Comparison of ENCODE assay signal across 8 cellular contexts in genomic region chr11:124798991-124799383, GRCh38. TPM values are rescaled to one million over a fixed set of nuclear protein-coding genes. Genes with fewer than 3 reads are reported as not detected.
DNase-seq lines count a peak whose midpoint lies in the region; ATAC-seq and TF ChIP-seq lines count a peak whose summit lies in the region.

No MANE protein-coding gene starts in this region.

- H3K27me3 ChIP-seq in heart right ventricle: peaks cover 0 to 4% (median 0%) of the 10 kb centered on the region in 7 donors
- H3K27me3 ChIP-seq in PC-3 (ENCODE audit: low read length): no peaks in the 10 kb centered on the region

- no peaks in the 10 kb centered on the region for H3K9me2 ChIP-seq in PC-3 (replicated peaks; ENCODE audit: low read length)

- H3K36me3 ChIP-seq in heart right ventricle: no peaks in the 10 kb centered on the region
- H3K36me3 ChIP-seq in PC-3 (ENCODE audit: low read depth, low read length): no peaks in the 10 kb centered on the region

- no TSS peak for BruUV-seq in PC-3 (replicated peaks; lab: Mats Ljungman, UMichigan)

- no peaks in the 10 kb centered on the region for H3F3A ChIP-seq in PC-3 (ENCODE audit: low read length, unreplicated experiment)

- H3K27ac Mint-ChIP-seq in naive B cell: peak overlapping the region; percentile 70 to 98 (median 97)

- H3K4me1 ChIP-seq in heart right ventricle: peaks cover 5 to 40% (median 35%) of the 10 kb centered on the region in 9 donors
- H3K4me1 ChIP-seq in PC-3 (ENCODE audit: insufficient read depth, low read length): peaks cover 39% of the 10 kb centered on the region

- H3K9me3 Mint-ChIP-seq in naive B cell: no peaks in the 10 kb centered on the region

- H3K36me3 Mint-ChIP-seq in naive B cell: no peaks in the 10 kb centered on the region

- TF ChIP-seq CTCF in heart right ventricle (IDR thresholded peaks at IDR 0.05) (no peak), PC-3 (conservative IDR thresholded peaks at IDR 0.05; ENCODE audit: low read depth, low read length) (no peak)

- H2AFZ ChIP-seq in PC-3 (ENCODE audit: low read length): peak overlapping the region; percentile 92

- peak overlapping the region; percentile 90 for H3K9ac ChIP-seq in PC-3 (ENCODE audit: low read length)

- H3K27ac ChIP-seq in heart right ventricle (peak overlapping the region in 8 of 10 donors; percentile 94 to 100 (median 98)), PC-3 (ENCODE audit: low read length) (peak overlapping the region; percentile 83)

- CTCF ChIA-PET in PC-3 (lab: Charles Lee): interaction anchor here (0.6 to 4.5 kb wide), 6 partner anchors 14 to 130 kb away, joined by 3 to 48 read pairs (median 4); no protein-coding TSS in a partner anchor

- H3K27me3 Mint-ChIP-seq in naive B cell: no peaks in the 10 kb centered on the region

- peaks cover 68% of the 10 kb centered on the region for H3K79me2 ChIP-seq in PC-3 (ENCODE audit: low read length)

- peaks cover 24% of the 10 kb centered on the region; the same call in 1 of the 2 replicates for H4K20me1 ChIP-seq in PC-3 (ENCODE audit: low read length)

- H3K4me2 ChIP-seq in PC-3 (ENCODE audit: low read length): peak overlapping the region; percentile 80

- H3K4me1 Mint-ChIP-seq in naive B cell: peaks cover 14 to 28% (median 17%) of the 10 kb centered on the region in 3 donors

- H3K9me3 ChIP-seq in heart right ventricle (no peaks in the 10 kb centered on the region), PC-3 (ENCODE audit: low read length) (no peaks in the 10 kb centered on the region)

- H3K4me3 Mint-ChIP-seq in naive B cell: peak overlapping the region; percentile 88 to 98 (median 95)

- 1 to 2% methylated on average over 10 of the region's 10 CpGs for WGBS in heart right ventricle, 2 donors

- in situ Hi-C loops in KBM-7 (cut with MboI; ENCODE audit: low pct_unique_long_range_greater_than_20kb, low sequenced_read_pairs): no loop called here

- POLR2A ChIA-PET in PC-3 (lab: Charles Lee; ENCODE audit: unreplicated experiment): no interaction called here

- intact Hi-C loops in heart right ventricle (cut with DNase I) (loop anchor here in 4 of 10 donors (5.0 to 10.0 kb wide), 3 partner anchors 33 to 134 kb away; partner anchors contain the start of gene ESAM (in 2 of the 4)), left ventricle myocardium superior (cut with micrococcal nuclease) (loop anchor here (10.0 kb wide), 1 partner anchor 134 kb away; no protein-coding TSS in a partner anchor), PC-3 (cut with micrococcal nuclease) (loop anchor here (1.0 to 10.0 kb wide), 2 partner anchors 38 to 54 kb away; no protein-coding TSS in a partner anchor)

- no peak for DNase-seq in heart right ventricle
- no peak for DNase-seq in left ventricle myocardium superior
- DNase-seq in PC-3: peak; percentile 88
- DNase-seq in dedifferentiated amniotic fluid mesenchymal stem cell (ENCODE audit: extremely low spot score): peak; percentile 42
- peak; percentile 5 for DNase-seq in naive B cell
- no peak for DNase-seq in activated CD4-positive, CD25-positive, alpha-beta regulatory T cell treated with anti-CD3 and anti-CD28 coated beads, Interleukin-2, amount 50 U/mL, for 72 hours
- no peak for DNase-seq in KBM-7

- no peak for ATAC-seq in heart right ventricle
- no peak for ATAC-seq in left ventricle myocardium superior
- peak; percentile 5 for ATAC-seq in HG02642 (IDR thresholded peaks at IDR 0.05; ENCODE audit: poor library complexity, unreplicated experiment)
- peak; percentile 26 for ATAC-seq in PC-3
- no peak for ATAC-seq in naive B cell (ENCODE audit: low read depth in 2 of 2)

- peak overlapping the region; percentile 65 to 93 (median 84) for H3K4me3 ChIP-seq in heart right ventricle
- peak overlapping the region; percentile 70 for H3K4me3 ChIP-seq in PC-3 (ENCODE audit: low read length)

RNA-seq across cellular contexts. Expression of gene MSANTD2, which starts 1.2 kb away (rescaled TPM):
- 1 to 10 TPM; 2.4 to 4.6 (median 3.1) TPM for total RNA-seq in heart right ventricle
- 10 to 100 TPM in 1 of 2 donors, 1 to 10 TPM in 1; 3.5 to 15.9 TPM for polyA plus RNA-seq in heart right ventricle
- total RNA-seq in left ventricle myocardium superior: 3.4 TPM
- 29.5 and 32.6 TPM in 2 replicates for total RNA-seq in PC-3 (2014; rRNA removed)
- 1 to 10 TPM in 5 of 6 donors, not detected in 1; 2.5 to 8.1 (median 3.4) TPM for polyA plus RNA-seq in naive B cell (ENCODE audit: low read depth in 6 of 6)

RNA-seq across cellular contexts. Expression of gene ESAM, which starts 36.9 kb away (rescaled TPM):
- 10 to 100 TPM; 25.3 to 66.4 (median 44.8) TPM for total RNA-seq in heart right ventricle
- 10 to 100 TPM; 47.2 to 88.1 TPM for polyA plus RNA-seq in heart right ventricle
- 40.5 TPM for total RNA-seq in left ventricle myocardium superior
- total RNA-seq in PC-3 (2014; rRNA removed): 10.4 and 10.8 TPM in 2 replicates
- polyA plus RNA-seq in naive B cell (ENCODE audit: low read depth in 6 of 6): 10 to 100 TPM; 13.6 to 25.3 (median 19.1) TPM

RNA-seq across cellular contexts. Expression of gene VSIG2, which starts 46.9 kb away (rescaled TPM):
- 1 to 10 TPM in 5 of 10 donors, under 1 TPM in 5; 0.72 to 2.2 (median 1.1) TPM for total RNA-seq in heart right ventricle
- polyA plus RNA-seq in heart right ventricle: 1 to 10 TPM in 1 of 2 donors, under 1 TPM in 1; 0.55 to 2.3 TPM
- 1.1 TPM for total RNA-seq in left ventricle myocardium superior
- not detected in 2 replicates for total RNA-seq in PC-3 (2014; rRNA removed)
- under 1 TPM in 1 of 6 donors, not detected in 5; 0.29 TPM for polyA plus RNA-seq in naive B cell (ENCODE audit: low read depth in 6 of 6)

RNA-seq across cellular contexts. Expression of gene NRGN, which starts 59.2 kb away (rescaled TPM):
- total RNA-seq in heart right ventricle: 1 to 10 TPM; 1.5 to 7.8 (median 4.1) TPM
- 10 to 100 TPM in 1 of 2 donors, 1 to 10 TPM in 1; 7.3 to 26.0 TPM for polyA plus RNA-seq in heart right ventricle
- total RNA-seq in left ventricle myocardium superior: 4.1 TPM
- 15.5 and 20.3 TPM in 2 replicates for total RNA-seq in PC-3 (2014; rRNA removed)
- 1 to 10 TPM; 1.3 to 8.3 (median 6.0) TPM for polyA plus RNA-seq in naive B cell (ENCODE audit: low read depth in 6 of 6)

Comparison
In these comparisons a context has a peak if more than half of its experiments do, and no peak if none do; other contexts are left out.
1. ATAC-seq: peak in HG02642 (single experiment) and PC-3 (single experiment); none in heart right ventricle (0 of 8), left ventricle myocardium superior (single experiment) and naive B cell (0 of 2).
2. DNase-seq: peak in PC-3 (single experiment), dedifferentiated amniotic fluid mesenchymal stem cell (single experiment) and naive B cell (single experiment); none in heart right ventricle (0 of 2), left ventricle myocardium superior (single experiment), activated CD4-positive, CD25-positive, alpha-beta regulatory T cell treated with anti-CD3 and anti-CD28 coated beads, Interleukin-2, amount 50 U/mL, for 72 hours (single experiment) and KBM-7 (single experiment).